ENCODE assay signal across 9 cellular contexts in the genomic region with DNA sequence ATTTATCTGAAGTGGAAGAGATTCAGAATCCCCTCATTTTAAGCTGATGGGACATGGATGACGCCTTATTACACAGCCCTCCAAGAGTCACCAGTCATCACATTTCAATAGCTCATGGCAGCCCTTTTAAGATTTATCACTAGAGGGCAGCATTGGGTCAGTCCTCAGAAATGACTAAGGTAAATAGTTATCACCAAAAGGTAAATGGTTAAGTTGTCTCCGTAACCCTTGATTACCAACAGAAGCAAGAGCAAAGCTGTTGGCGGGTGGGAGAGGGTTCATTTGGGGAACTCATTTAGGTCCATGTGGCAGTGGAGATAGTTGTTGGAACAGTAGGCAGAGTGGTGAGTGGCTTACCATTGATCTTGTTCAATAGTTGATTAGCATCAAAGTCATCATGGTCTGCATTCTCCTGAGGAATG. TPM values are rescaled to one million over a fixed set of nuclear protein-coding genes. Genes with fewer than 3 reads are reported as not detected.
DNase-seq lines count a peak whose midpoint lies in the region; ATAC-seq and TF ChIP-seq lines count a peak whose summit lies in the region.
"Had no signal": no experiment of that assay in that cellular context is flagged by ENCODE, and none has a peak within 500 bp of the region (broad histone marks: within the 10 kb centered on the region; RNA-seq: fewer than 3 reads in every experiment).

No MANE protein-coding gene starts in this region.

- H3K4me3 ChIP-seq in CD4-positive, alpha-beta memory T cell (ENCODE audit: low read length in 2 of 2), result no peak overlapping the region

- no peaks in the 10 kb centered on the region for H3K4me1 ChIP-seq in CD4-positive, alpha-beta memory T cell (ENCODE audit: insufficient read depth, low read length)

- H3K36me3 Mint-ChIP-seq in CD4-positive, alpha-beta memory T cell, result no peaks in the 10 kb centered on the region
- H3K36me3 Mint-ChIP-seq in progenitor cell of endocrine pancreas (ENCODE audit: insufficient read depth), result peaks cover 39% of the 10 kb centered on the region
- H3K36me3 Mint-ChIP-seq: T-cell had no signal

- H3K4me3 Mint-ChIP-seq in CD4-positive, alpha-beta memory T cell, result no peak overlapping the region
- H3K4me3 Mint-ChIP-seq in progenitor cell of endocrine pancreas (ENCODE audit: low read depth), result no peak overlapping the region
- H3K4me3 Mint-ChIP-seq: T-cell had no signal

- POLR2A ChIA-PET in CD4-positive, alpha-beta memory T cell (lab: Charles Lee; ENCODE audit: partially characterized antibody), result interaction anchor here (0.7 kb wide), 1 partner anchor 159 kb away, joined by 3 read pairs; no protein-coding TSS in a partner anchor

- no peak overlapping the region for H3K27ac ChIP-seq in CD4-positive, alpha-beta memory T cell (ENCODE audit: low read depth, low read length)

- intact Hi-C loops in CD4-positive, alpha-beta memory T cell (cut with micrococcal nuclease), result loop anchor here (1.0 to 2.0 kb wide), 3 partner anchors 160 to 194 kb away; no protein-coding TSS in a partner anchor

- H3K27me3 Mint-ChIP-seq in CD4-positive, alpha-beta memory T cell, result peaks cover 6 to 15% of the 10 kb centered on the region in 2 donors
- H3K27me3 Mint-ChIP-seq in progenitor cell of endocrine pancreas, result no peaks in the 10 kb centered on the region

- CTCF ChIA-PET in CD4-positive, alpha-beta memory T cell (lab: Charles Lee; ENCODE audit: partially characterized antibody), result interaction anchor here (0.6 to 3.5 kb wide), 28 partner anchors 9 to 935 kb away, joined by 3 to 28 read pairs (median 5); partner anchors contain the start of gene DAB2

- no peak overlapping the region for H3K27ac Mint-ChIP-seq in CD4-positive, alpha-beta memory T cell
- H3K27ac Mint-ChIP-seq in progenitor cell of endocrine pancreas, result no peak overlapping the region
- H3K27ac Mint-ChIP-seq: T-cell had no signal

- H3K27me3 ChIP-seq in CD4-positive, alpha-beta memory T cell (ENCODE audit: insufficient read depth, low read length), result no peaks in the 10 kb centered on the region

- H3K9me3 Mint-ChIP-seq in CD4-positive, alpha-beta memory T cell, result no peaks in the 10 kb centered on the region
- no peaks in the 10 kb centered on the region for H3K9me3 Mint-ChIP-seq in progenitor cell of endocrine pancreas (ENCODE audit: low read depth)
- H3K9me3 Mint-ChIP-seq: T-cell had no signal

- peaks cover 0 to 8% (median 4%) of the 10 kb centered on the region in 4 donors for H3K4me1 Mint-ChIP-seq in CD4-positive, alpha-beta memory T cell
- H3K4me1 Mint-ChIP-seq in progenitor cell of endocrine pancreas (ENCODE audit: low read depth), result peaks cover 10% of the 10 kb centered on the region
- H3K4me1 Mint-ChIP-seq: T-cell had no signal

- peak; percentile 30 to 46 (median 34) for DNase-seq in CD4-positive, alpha-beta memory T cell
- DNase-seq in NCI-H69 (lab: John Stamatoyannopoulos, UW) (peak; percentile 58), globus pallidus (ENCODE audit: low spot score) (peak; percentile 34), progenitor cell of endocrine pancreas (ENCODE audit: low spot score, unreplicated experiment) (no peak)
- peak; percentile 3 for DNase-seq in activated CD8-positive, alpha-beta memory T cell treated with anti-CD3 and anti-CD28 coated beads, Interleukin-2, amount 50 U/mL, for 24 hours (ENCODE audit: extremely low read depth)

- H3K9me3 ChIP-seq in CD4-positive, alpha-beta memory T cell (ENCODE audit: control insufficient read depth in 1 of 2, low read length in 2 of 2), result no peaks in the 10 kb centered on the region

- no peaks in the 10 kb centered on the region for H3K36me3 ChIP-seq in CD4-positive, alpha-beta memory T cell (ENCODE audit: insufficient read depth, low read length)

- peak; percentile 80 for TF ChIP-seq CTCF in progenitor cell of endocrine pancreas (IDR thresholded peaks at IDR 0.05; ENCODE audit: unreplicated experiment)

- ATAC-seq in GM19035 (IDR thresholded peaks at IDR 0.05; ENCODE audit: unreplicated experiment), result peak; percentile 85
- peak; percentile 85 for ATAC-seq in HG03432 (IDR thresholded peaks at IDR 0.05; ENCODE audit: unreplicated experiment)
- no peak for ATAC-seq in HG03025 (IDR thresholded peaks at IDR 0.05; ENCODE audit: low FRiP score, unreplicated experiment)

RNA-seq across cellular contexts. Expression of gene C9, which starts 12.0 kb away (rescaled TPM):
- total RNA-seq in CD4-positive, alpha-beta memory T cell, result not detected
- not detected for polyA plus RNA-seq in CD4-positive, alpha-beta memory T cell
- not detected in 2 replicates for total RNA-seq in progenitor cell of endocrine pancreas

RNA-seq across cellular contexts. Expression of gene DAB2, which starts 48.5 kb away (rescaled TPM):
- 1 to 10 TPM; 2.3 to 2.9 TPM for total RNA-seq in CD4-positive, alpha-beta memory T cell
- polyA plus RNA-seq in CD4-positive, alpha-beta memory T cell, result not detected
- total RNA-seq in progenitor cell of endocrine pancreas, result 43.9 and 46.0 TPM in 2 replicates

Comparison
In these comparisons a context has a peak if more than half of its experiments do, and no peak if none do; other contexts are left out.
1. RNA of gene DAB2, which starts 48.5 kb away (total RNA-seq): 43.9 to 46.0 TPM in progenitor cell of endocrine pancreas; 2.3 to 2.9 TPM in CD4-positive, alpha-beta memory T cell; every median in the first group is over 10 times any median in the second.